Comparison of ENCODE assay signal across 10 cellular contexts in genomic region chr13:30119476-30119875, GRCh38.
DNase-seq lines count a peak whose midpoint lies in the region; ATAC-seq, FAIRE-seq and TF ChIP-seq lines count a peak whose summit lies in the region.
"Had no signal": no experiment of that assay in that cellular context is flagged by ENCODE, and none has a peak within 500 bp of the region (broad histone marks: within the 10 kb centered on the region; RNA-seq: fewer than 3 reads in every experiment).

No MANE protein-coding gene starts in this region.

- TF ChIP-seq CTCF in keratinocyte (optimal IDR thresholded peaks at IDR 0.05 in 1 of 3, IDR thresholded peaks at IDR 0.05 in 1 of 3, conservative IDR thresholded peaks at IDR 0.05 in 1 of 3; ENCODE audit: extremely low read depth in 1 of 3, insufficient read depth in 2 of 3, low read length in 3 of 3), result no peak
- TF ChIP-seq CTCF in GM10248 (IDR thresholded peaks at IDR 0.05; ENCODE audit: control extremely low read depth, extremely low read depth, low read depth, missing control alignments), result no peak

- CTCF ChIA-PET in activated CD8-positive, alpha-beta T cell treated with anti-CD3 and anti-CD28 coated beads, Interleukin-2, amount 10 ng/mL, durations not matched to agents 7 days and 5 days (lab: Charles Lee), result interaction anchor here (0.8 to 5.8 kb wide), 6 partner anchors 12 to 349 kb away, joined by 3 to 71 read pairs (median 5); partner anchors contain the start of gene UBL3
- CTCF ChIA-PET in GM10248 (lab: Yijun Ruan, JAX), result interaction anchor here (0.8 to 7.0 kb wide), 4 partner anchors 13 to 611 kb away, joined by 3 to 87 read pairs (median 8); no protein-coding TSS in a partner anchor

- H3K36me3 Mint-ChIP-seq in activated CD8-positive, alpha-beta T cell treated with anti-CD3 and anti-CD28 coated beads, Interleukin-2, amount 10 ng/mL, durations not matched to agents 7 days and 5 days (ENCODE audit: low read depth), result no peaks in the 10 kb centered on the region

- peaks cover 48% of the 10 kb centered on the region for H3K4me1 Mint-ChIP-seq in activated CD8-positive, alpha-beta T cell treated with anti-CD3 and anti-CD28 coated beads, Interleukin-2, amount 10 ng/mL, durations not matched to agents 7 days and 5 days (ENCODE audit: low read depth)

- POLR2A ChIA-PET in activated CD8-positive, alpha-beta T cell treated with anti-CD3 and anti-CD28 coated beads, Interleukin-2, amount 10 ng/mL, durations not matched to agents 7 days and 5 days (lab: Charles Lee), result interaction anchor here (0.6 to 1.0 kb wide), 3 partner anchors 85 to 499 kb away, joined by 3 to 4 read pairs (median 3); partner anchors contain the start of genes HMGB1 and USPL1
- POLR2A ChIA-PET in GM10248 (lab: Yijun Ruan, JAX), result no interaction called here

- H3K27me3 ChIP-seq in keratinocyte (ENCODE audit: control insufficient read depth, extremely low read depth, insufficient read depth, low read length), result no peaks in the 10 kb centered on the region
- H3K27me3 ChIP-seq: stomach had no signal

- peaks cover 3% of the 10 kb centered on the region for H3K27me3 Mint-ChIP-seq in activated CD8-positive, alpha-beta T cell treated with anti-CD3 and anti-CD28 coated beads, Interleukin-2, amount 10 ng/mL, durations not matched to agents 7 days and 5 days (ENCODE audit: low read depth)

- H3K27ac ChIP-seq in keratinocyte (ENCODE audit: control insufficient read depth, insufficient read depth, low read length), result peak overlapping the region; percentile 48
- H3K27ac ChIP-seq: parathyroid adenoma, stomach had no signal

- H3K9ac ChIP-seq in keratinocyte (ENCODE audit: control insufficient read depth, extremely low read depth, insufficient read depth, low read length), result peak overlapping the region; percentile 40
- H3K9ac ChIP-seq: parathyroid adenoma had no signal

- H3K4me3 Mint-ChIP-seq in activated CD8-positive, alpha-beta T cell treated with anti-CD3 and anti-CD28 coated beads, Interleukin-2, amount 10 ng/mL, durations not matched to agents 7 days and 5 days, result peak overlapping the region; percentile 26

- H3K4me1 ChIP-seq in keratinocyte (ENCODE audit: control insufficient read depth, extremely low read depth, insufficient read depth, low read length), result peaks cover 38% of the 10 kb centered on the region
- H3K4me1 ChIP-seq: parathyroid adenoma had no signal

- peak overlapping the region; percentile 82 for H3K4me2 ChIP-seq in keratinocyte (ENCODE audit: control insufficient read depth, extremely low read depth, insufficient read depth, low read depth, low read length)

- peak; percentile 16 for FAIRE-seq in GM12891 (lab: Jason Lieb, UNC)
- FAIRE-seq in keratinocyte (lab: Jason Lieb, UNC), result peak; percentile 90

- H3K4me3 ChIP-seq in keratinocyte (ENCODE audit: control insufficient read depth in 2 of 3, extremely low read depth in 1 of 3, insufficient read depth in 2 of 3, low read depth in 1 of 3, low read length in 3 of 3), result peak overlapping the region in 2 of 3 experiments; percentile 3 to 42
- H3K4me3 ChIP-seq: stomach had no signal

- in situ Hi-C loops in ACHN (cut with HindIII; ENCODE audit: low pct_ligation_motif_present, low pct_unique_long_range_greater_than_20kb, low sequenced_read_pairs), result loop anchor here (25.0 kb wide), 1 partner anchor 357 kb away; no protein-coding TSS in a partner anchor

- no peaks in the 10 kb centered on the region for H3K36me3 ChIP-seq in keratinocyte (ENCODE audit: control insufficient read depth in 2 of 2, extremely low read depth in 1 of 2, insufficient read depth in 2 of 2, low read length in 2 of 2)
- H3K36me3 ChIP-seq: stomach had no signal

- H3K9me3 Mint-ChIP-seq in activated CD8-positive, alpha-beta T cell treated with anti-CD3 and anti-CD28 coated beads, Interleukin-2, amount 10 ng/mL, durations not matched to agents 7 days and 5 days (ENCODE audit: insufficient read depth), result no peaks in the 10 kb centered on the region

- peak; percentile 35 for ATAC-seq in activated CD8-positive, alpha-beta T cell treated with anti-CD3 and anti-CD28 coated beads, Interleukin-2, amount 10 ng/mL, durations not matched to agents 7 days and 5 days

- peak overlapping the region; percentile 59 for H3K27ac Mint-ChIP-seq in activated CD8-positive, alpha-beta T cell treated with anti-CD3 and anti-CD28 coated beads, Interleukin-2, amount 10 ng/mL, durations not matched to agents 7 days and 5 days

- H3K9me3 ChIP-seq in keratinocyte (ENCODE audit: control insufficient read depth, low read depth, low read length), result no peaks in the 10 kb centered on the region
- H3K9me3 ChIP-seq: stomach had no signal

- DNase-seq in ACHN (peak; percentile 42), GM12891 (ENCODE audit: insufficient read length, low spot score) (no peak), keratinocyte (ENCODE audit: low read depth, low spot score) (peak; percentile 63), hippocampal formation (lab: John Stamatoyannopoulos, UW) (no peak), Ammon's horn (ENCODE audit: low spot score) (no peak), SIG-M5 (lab: John Stamatoyannopoulos, UW) (no peak), GM10248 (ENCODE audit: extremely low spot score) (no peak)
- peak; percentile 70 for DNase-seq in activated CD8-positive, alpha-beta T cell treated with anti-CD3 and anti-CD28 coated beads, Interleukin-2, amount 10 ng/mL, durations not matched to agents 7 days and 5 days
- DNase-seq: stomach had no signal

- dilution Hi-C loops in keratinocyte (cut with MboI; ENCODE audit: extremely low pct_ligation_motif_present, low sequenced_read_pairs), result no loop called here

- no peaks in the 10 kb centered on the region for H4K20me1 ChIP-seq in keratinocyte (ENCODE audit: control insufficient read depth, extremely low read depth, insufficient read depth, low read length)

- H3K79me2 ChIP-seq in keratinocyte (ENCODE audit: control insufficient read depth, insufficient read depth, low read length), result no peaks in the 10 kb centered on the region
- H3K79me2 ChIP-seq: parathyroid adenoma had no signal

- no peak for TF ChIP-seq POLR2A in GM12891 (IDR thresholded peaks at IDR 0.05; ENCODE audit: low read depth, low read length)

- peak overlapping the region; percentile 82 for H2AFZ ChIP-seq in keratinocyte (ENCODE audit: control insufficient read depth, low read length)
- H2AFZ ChIP-seq: parathyroid adenoma had no signal

- H3K9me1 ChIP-seq in keratinocyte (ENCODE audit: control insufficient read depth, extremely low read depth, insufficient read depth, low read length), result no peaks in the 10 kb centered on the region

TF ChIP-seq in GM12891, 5 proteins besides CTCF, POLR2A, EP300 and RAD21:
- TF ChIP-seq TAF1 (IDR thresholded peaks at IDR 0.05; ENCODE audit: low read depth, low read length) (no peak), POLR2AphosphoS5 (IDR thresholded peaks at IDR 0.05; ENCODE audit: low read depth, low read length) (no peak), SPI1 (IDR thresholded peaks at IDR 0.05; ENCODE audit: low read depth, low read length) (no peak), PAX5 (IDR thresholded peaks at IDR 0.05; ENCODE audit: insufficient read depth, low read length, severe bottlenecking) (no peak), POU2F2 (IDR thresholded peaks at IDR 0.05; ENCODE audit: low read depth, low read length) (no peak)

Comparison
In these comparisons a context has a peak if more than half of its experiments do, and no peak if none do; other contexts are left out.
1. DNase-seq: peak in ACHN (single experiment), activated CD8-positive, alpha-beta T cell treated with anti-CD3 and anti-CD28 coated beads, Interleukin-2, amount 10 ng/mL, durations not matched to agents 7 days and 5 days (single experiment) and keratinocyte (single experiment); none in GM12891 (single experiment), hippocampal formation (0 of 2), Ammon's horn (single experiment), SIG-M5 (single experiment) and GM10248 (single experiment).